20 cellular contexts compared by ENCODE assay signal in genomic region chr1:244087021-244087560, GRCh38.
"Had no signal": no experiment of that assay in that cellular context is flagged by ENCODE, and none has a peak within 500 bp of the region (broad histone marks: within the 10 kb centered on the region; RNA-seq: fewer than 3 reads in every experiment).

No MANE protein-coding gene starts in this region.

- DNase-seq: IMR-90, Karpas-422, KG1, MM.1S, NCI-H1092 treated with DMSO at 0.1 percent for 48 hours, NCI-H1436, NCI-H187 treated with DMSO at 0.1 percent for 48 hours, NCI-H2081, NCI-H2107, NCI-H2227 treated with DMSO at 0.1 percent for 48 hours, NCI-H524, NCI-H526 treated with DMSO at 0.1 percent for 48 hours, NCI-H774, Right ventricle myocardium superior, RPMI8226, SIG-M5, SK-N-SH, SW 1271 had no signal

- H3K27ac ChIP-seq: SJSA1 had no signal

- ATAC-seq: HepG2 had no signal

- H3K9ac ChIP-seq: SK-N-SH had no signal

- H3K4me2 ChIP-seq: SK-N-SH had no signal

- H3K4me3 ChIP-seq: SJSA1 had no signal

- H3K36me3 ChIP-seq: SJSA1 had no signal

- H3K27me3 ChIP-seq: SJSA1 had no signal

- H3K9me3 ChIP-seq: SK-N-SH had no signal
